In genomic region chr10:86968994-86969355, GRCh38 we compare ENCODE assay signal across 2 cellular contexts.
TF ChIP-seq lines count a peak whose summit lies in the region.

No MANE protein-coding gene starts in this region.

TF ChIP-seq in liver, 16 proteins besides CTCF, POLR2A, EP300 and RAD21:
- TF ChIP-seq RXRA (IDR thresholded peaks at IDR 0.05) (no peak), REST (IDR thresholded peaks at IDR 0.05) (no peak), JUND (IDR thresholded peaks at IDR 0.05) (no peak), MAX (IDR thresholded peaks at IDR 0.05) (no peak)

TF ChIP-seq in HepG2, 621 proteins besides CTCF, POLR2A, EP300 and RAD21:
- TF ChIP-seq ZSCAN22 (CRISPR knock-in tag; IDR thresholded peaks at IDR 0.05) (no peak), ZNF747 (CRISPR knock-in tag; IDR thresholded peaks at IDR 0.05; ENCODE audit: borderline replicate concordance) (no peak), NKX3-1 (CRISPR knock-in tag; IDR thresholded peaks at IDR 0.05) (no peak), MIXL1 (CRISPR knock-in tag; IDR thresholded peaks at IDR 0.05) (no peak), ZNF354B (CRISPR knock-in tag; IDR thresholded peaks at IDR 0.05) (no peak), ZKSCAN8 (CRISPR knock-in tag; IDR thresholded peaks at IDR 0.05; ENCODE audit: borderline replicate concordance) (no peak), RXRA (CRISPR knock-in tag; IDR thresholded peaks at IDR 0.05) (no peak), NCOA2 (CRISPR knock-in tag; IDR thresholded peaks at IDR 0.05) (no peak), MXI1 (IDR thresholded peaks at IDR 0.05; ENCODE audit: borderline replicate concordance, low read depth, low read length) (no peak), BCL6 (CRISPR knock-in tag; IDR thresholded peaks at IDR 0.05) (no peak), SP2 (CRISPR knock-in tag; IDR thresholded peaks at IDR 0.05) (no peak), MXD3 (CRISPR knock-in tag; IDR thresholded peaks at IDR 0.05) (no peak), NR2F1 (CRISPR knock-in tag; IDR thresholded peaks at IDR 0.05) (no peak), SUZ12 (IDR thresholded peaks at IDR 0.05; ENCODE audit: low read depth, low read length) (no peak), THRA (CRISPR knock-in tag; IDR thresholded peaks at IDR 0.05; ENCODE audit: borderline replicate concordance) (no peak), FUBP1 (CRISPR knock-in tag; IDR thresholded peaks at IDR 0.05; ENCODE audit: borderline replicate concordance) (no peak)
